Comparison of ENCODE assay signal across 10 cellular contexts in the genomic region with DNA sequence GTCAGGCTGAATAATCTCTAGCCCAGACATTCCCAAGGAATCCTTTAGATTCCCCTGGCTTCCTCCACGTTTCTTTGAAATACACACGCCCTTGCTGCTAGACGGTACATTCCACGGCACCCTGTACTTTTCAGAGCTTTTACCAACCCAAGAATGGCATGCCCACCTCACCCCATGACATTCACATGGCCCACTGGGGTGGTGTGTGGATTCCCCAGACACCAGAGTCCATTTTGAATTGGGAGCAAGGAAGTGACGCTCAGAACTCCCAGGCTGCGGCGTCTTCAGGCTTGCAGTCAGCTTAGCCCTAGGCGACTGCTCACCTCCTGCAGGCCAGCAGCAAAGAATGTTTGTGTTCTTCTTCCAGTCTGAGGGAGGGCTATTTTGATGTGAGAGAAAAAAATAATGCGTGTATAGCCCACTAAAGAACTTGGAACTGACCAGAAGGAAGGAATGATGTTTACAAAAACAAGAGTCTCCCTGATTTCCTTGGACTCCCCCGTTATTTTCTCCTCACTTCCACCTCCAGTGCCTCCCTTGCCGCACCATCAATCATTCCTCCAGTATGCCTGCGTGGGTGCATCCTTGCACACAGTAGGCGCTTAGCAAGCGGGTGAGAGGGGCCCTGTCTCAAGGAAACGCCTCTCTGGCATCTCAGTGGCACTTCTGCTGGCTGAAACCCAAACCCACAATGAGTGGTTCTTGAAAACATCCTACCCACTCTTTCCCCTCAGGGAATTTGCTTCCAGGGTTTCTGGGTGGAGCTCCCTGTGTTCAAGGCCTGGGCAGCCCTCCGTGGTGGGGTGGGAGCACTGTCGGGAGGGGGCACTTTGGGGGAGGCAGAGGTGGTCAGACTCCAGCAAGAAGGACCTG. TPM values are rescaled to one million over a fixed set of nuclear protein-coding genes. Genes with fewer than 3 reads are reported as not detected.
DNase-seq lines count a peak whose midpoint lies in the region; ATAC-seq and TF ChIP-seq lines count a peak whose summit lies in the region.
"Had no signal": no experiment of that assay in that cellular context is flagged by ENCODE, and none has a peak within 500 bp of the region (broad histone marks: within the 10 kb centered on the region; RNA-seq: fewer than 3 reads in every experiment).

No MANE protein-coding gene starts in this region.

- H3K9me3 Mint-ChIP-seq in Caco-2 (ENCODE audit: unreplicated experiment), result no peaks in the 10 kb centered on the region
- H3K9me3 Mint-ChIP-seq: activated naive CD8-positive, alpha-beta T cell treated with anti-CD3 and anti-CD28 coated beads, Interleukin-2, amount 10 ng/mL, durations not matched to agents 7 days and 5 days had no signal

- H3K4me1 ChIP-seq in Caco-2 (peaks cover 48% of the 10 kb centered on the region), Peyer's patch (peaks cover 0 to 75% (median 11%) of the 10 kb centered on the region in 4 donors), esophagus muscularis mucosa (peaks cover 63 to 86% (median 71%) of the 10 kb centered on the region in 4 donors), prostate gland (replicated peaks) (peaks cover 36% of the 10 kb centered on the region)

- H3K27ac ChIP-seq in Peyer's patch (peak overlapping the region; percentile 37 to 86 (median 61)), esophagus muscularis mucosa (replicated peaks in 1 of 4) (peak overlapping the region; percentile 64 to 73 (median 71)), prostate gland (peak overlapping the region; percentile 21 to 50)

- TF ChIP-seq EP300 in esophagus muscularis mucosa (IDR thresholded peaks at IDR 0.05), result no peak

- H3K27me3 ChIP-seq in Caco-2 (replicated peaks; ENCODE audit: control insufficient read depth, insufficient read depth, low read length), result no peaks in the 10 kb centered on the region
- H3K27me3 ChIP-seq in Peyer's patch, result no peaks in the 10 kb centered on the region
- no peaks in the 10 kb centered on the region for H3K27me3 ChIP-seq in esophagus muscularis mucosa
- H3K27me3 ChIP-seq in prostate gland (replicated peaks; ENCODE audit: insufficient read depth), result no peaks in the 10 kb centered on the region

- no TSS peak for BruUV-seq in Caco-2 (replicated peaks; lab: Mats Ljungman, UMichigan)

- no peak overlapping the region for H3K4me3 Mint-ChIP-seq in Caco-2 (ENCODE audit: unreplicated experiment)
- H3K4me3 Mint-ChIP-seq: activated naive CD8-positive, alpha-beta T cell treated with anti-CD3 and anti-CD28 coated beads, Interleukin-2, amount 10 ng/mL, durations not matched to agents 7 days and 5 days had no signal

- peak overlapping the region; percentile 67 for H3K27ac Mint-ChIP-seq in Caco-2 (ENCODE audit: unreplicated experiment)

- peaks cover 18% of the 10 kb centered on the region for H3K4me1 Mint-ChIP-seq in Caco-2 (ENCODE audit: low read depth, unreplicated experiment)

- TF ChIP-seq CTCF in Caco-2 (IDR thresholded peaks at IDR 0.05; ENCODE audit: insufficient read depth in 1 of 2, low read depth in 1 of 2, low read length in 1 of 2, severe bottlenecking in 1 of 2, unreplicated experiment in 1 of 2), result no peak
- TF ChIP-seq CTCF in Peyer's patch (IDR thresholded peaks at IDR 0.05), result no peak
- TF ChIP-seq CTCF in esophagus muscularis mucosa (IDR thresholded peaks at IDR 0.05), result no peak
- TF ChIP-seq CTCF in prostate gland (IDR thresholded peaks at IDR 0.05), result no peak

- DNase-seq in Caco-2 (no peak), Peyer's patch (peak in 1 of 3 donors; percentile 43), esophagus muscularis mucosa (ENCODE audit: extremely low spot score) (no peak), prostate gland (ENCODE audit: low spot score) (no peak), HuH-7.5 (ENCODE audit: low spot score) (no peak), hepatic stellate cell (ENCODE audit: low spot score) (no peak)
- DNase-seq: activated CD4-positive, CD25-positive, alpha-beta regulatory T cell treated with anti-CD3 and anti-CD28 coated beads, Interleukin-2, amount 50 U/mL, for 72 hours; activated naive CD8-positive, alpha-beta T cell treated with anti-CD3 and anti-CD28 coated beads, Interleukin-2, amount 10 ng/mL, durations not matched to agents 7 days and 5 days had no signal

- WGBS in esophagus muscularis mucosa, result 71% methylated on average over 17 of the region's 17 CpGs
- WGBS in prostate gland, result 68% methylated on average over 17 of the region's 17 CpGs

- no peaks in the 10 kb centered on the region for H3K27me3 Mint-ChIP-seq in Caco-2 (ENCODE audit: insufficient read depth, unreplicated experiment)

- no peaks in the 10 kb centered on the region for H3K9me3 ChIP-seq in Caco-2
- H3K9me3 ChIP-seq in Peyer's patch, result no peaks in the 10 kb centered on the region
- no peaks in the 10 kb centered on the region for H3K9me3 ChIP-seq in esophagus muscularis mucosa
- H3K9me3 ChIP-seq in prostate gland, result no peaks in the 10 kb centered on the region

- H3K4me3 ChIP-seq in Caco-2 (ENCODE audit: low read depth, low read length), result no peak overlapping the region
- no peak overlapping the region for H3K4me3 ChIP-seq in Peyer's patch
- no peak overlapping the region for H3K4me3 ChIP-seq in esophagus muscularis mucosa
- H3K4me3 ChIP-seq in prostate gland, result no peak overlapping the region

- TF ChIP-seq POLR2A in Peyer's patch (IDR thresholded peaks at IDR 0.05) (no peak), esophagus muscularis mucosa (IDR thresholded peaks at IDR 0.05; ENCODE audit: low read depth) (no peak), prostate gland (IDR thresholded peaks at IDR 0.05) (no peak)

- no peaks in the 10 kb centered on the region; the same call in 1 of the 2 replicates for H3K36me3 ChIP-seq in Caco-2 (ENCODE audit: control insufficient read depth, insufficient read depth, low read length)
- H3K36me3 ChIP-seq in Peyer's patch, result no peaks in the 10 kb centered on the region
- no peaks in the 10 kb centered on the region for H3K36me3 ChIP-seq in esophagus muscularis mucosa
- H3K36me3 ChIP-seq in prostate gland, result no peaks in the 10 kb centered on the region

- CTCF ChIA-PET in Caco-2 (lab: Charles Lee), result no interaction called here

- intact Hi-C loops in Caco-2 (cut with micrococcal nuclease; ENCODE audit: unreplicated experiment), result no loop called here
- intact Hi-C loops in esophagus muscularis mucosa (cut with DNase I), result no loop called here
- intact Hi-C loops in prostate gland (cut with DNase I), result no loop called here

- POLR2A ChIA-PET in Caco-2 (lab: Charles Lee), result no interaction called here

- ATAC-seq in GM21786 (IDR thresholded peaks at IDR 0.05; ENCODE audit: unreplicated experiment), result no peak
- ATAC-seq in HG03432 (IDR thresholded peaks at IDR 0.05; ENCODE audit: unreplicated experiment), result no peak

- H3K36me3 Mint-ChIP-seq in Caco-2 (ENCODE audit: insufficient read depth, unreplicated experiment), result no peaks in the 10 kb centered on the region
- H3K36me3 Mint-ChIP-seq: activated naive CD8-positive, alpha-beta T cell treated with anti-CD3 and anti-CD28 coated beads, Interleukin-2, amount 10 ng/mL, durations not matched to agents 7 days and 5 days had no signal

RNA-seq across cellular contexts. Expression of a gene that starts 59.9 kb away (rescaled TPM):
- total RNA-seq in Caco-2 (2022) (8.9 and 10.5 TPM in 2 replicates), Peyer's patch (10 to 100 TPM; 11.0 to 34.9 (median 25.5) TPM), esophagus muscularis mucosa (10 to 100 TPM in 3 of 4 donors, 1 to 10 TPM in 1; 9.4 to 18.9 (median 14.3) TPM), prostate gland (10 to 100 TPM; 14.8 to 51.2 TPM)
